Comparison of ENCODE assay signal across 12 cellular contexts in genomic region chr6:146905313-146905712, GRCh38.
DNase-seq lines count a peak whose midpoint lies in the region; ATAC-seq and TF ChIP-seq lines count a peak whose summit lies in the region.
"Had no signal": no experiment of that assay in that cellular context is flagged by ENCODE, and none has a peak within 500 bp of the region (broad histone marks: within the 10 kb centered on the region; RNA-seq: fewer than 3 reads in every experiment).

No MANE protein-coding gene starts in this region.

- no peaks in the 10 kb centered on the region for H3K4me1 Mint-ChIP-seq in natural killer cell
- H3K4me1 Mint-ChIP-seq: activated T-helper 17 cell treated with anti-CD3 and anti-CD28 coated beads, Interleukin-2, amount 50 U/mL, for 72 hours had no signal

- ATAC-seq in HG02885 (IDR thresholded peaks at IDR 0.05; ENCODE audit: poor library complexity, unreplicated experiment) (no peak), natural killer cell (no peak)
- ATAC-seq: activated T-helper 17 cell treated with anti-CD3 and anti-CD28 coated beads, Interleukin-2, amount 50 U/mL, for 72 hours; GM23338 had no signal

- H2BK5ac ChIP-seq in trophoblast cell (ENCODE audit: low read depth, low read length, poor library complexity): no peak overlapping the region

- H3K4me3 ChIP-seq in mammary epithelial cell (replicated peaks in 1 of 3; ENCODE audit: insufficient read depth in 1 of 3, low read depth in 2 of 3, low read length in 3 of 3) (no peak overlapping the region), trophoblast cell (ENCODE audit: low read depth, low read length) (no peak overlapping the region)
- H3K4me3 ChIP-seq: GM23338 had no signal

- H4K8ac ChIP-seq in trophoblast cell (ENCODE audit: low read depth, low read length): no peak overlapping the region

- no peak overlapping the region for H3K27ac ChIP-seq in mammary epithelial cell (ENCODE audit: insufficient read depth, low read depth, low read length)
- no peak overlapping the region for H3K27ac ChIP-seq in trophoblast cell (ENCODE audit: low read depth, low read length)
- H3K27ac ChIP-seq: neutrophil had no signal

- no peak overlapping the region for H3K18ac ChIP-seq in trophoblast cell (ENCODE audit: low read length)

- CTCF ChIA-PET in mammary epithelial cell (lab: Charles Lee; ENCODE audit: low non-redundant PET): no interaction called here

- no peak overlapping the region for H3K23ac ChIP-seq in trophoblast cell (ENCODE audit: low read length)

- no peak overlapping the region for H2BK120ac ChIP-seq in trophoblast cell (ENCODE audit: insufficient read depth, low read length, poor library complexity)

- H4K91ac ChIP-seq in trophoblast cell (ENCODE audit: low read depth, low read length): no peak overlapping the region

- no peak overlapping the region for H3K4me3 Mint-ChIP-seq in natural killer cell
- H3K4me3 Mint-ChIP-seq: activated T-helper 17 cell treated with anti-CD3 and anti-CD28 coated beads, Interleukin-2, amount 50 U/mL, for 72 hours; GM23338 had no signal

- peak; percentile 74 for DNase-seq in Daoy (ENCODE audit: low read depth)
- peak; percentile 69 for DNase-seq in NCI-H2081 treated with DMSO at 0.1 percent for 48 hours (lab: John Stamatoyannopoulos, UW)
- peak; percentile 86 for DNase-seq in mammary epithelial cell
- DNase-seq in trophoblast cell: peak; percentile 92 to 100
- no peak for DNase-seq in NCI-H2107 (lab: John Stamatoyannopoulos, UW)
- DNase-seq in occipital lobe (lab: John Stamatoyannopoulos, UW): no peak
- DNase-seq in natural killer cell: no peak
- DNase-seq: foreskin melanocyte had no signal

- H3K27ac Mint-ChIP-seq in natural killer cell: no peak overlapping the region
- H3K27ac Mint-ChIP-seq: activated T-helper 17 cell treated with anti-CD3 and anti-CD28 coated beads, Interleukin-2, amount 50 U/mL, for 72 hours; GM23338 had no signal

- H2AK5ac ChIP-seq in trophoblast cell (ENCODE audit: low read length): no peak overlapping the region

- H3K9me3 Mint-ChIP-seq in natural killer cell: no peaks in the 10 kb centered on the region
- H3K9me3 Mint-ChIP-seq: activated T-helper 17 cell treated with anti-CD3 and anti-CD28 coated beads, Interleukin-2, amount 50 U/mL, for 72 hours; GM23338 had no signal

- H3K36me3 Mint-ChIP-seq in natural killer cell: no peaks in the 10 kb centered on the region

- no peaks in the 10 kb centered on the region for H3K27me3 ChIP-seq in mammary epithelial cell (ENCODE audit: insufficient read depth, low read length)
- H3K27me3 ChIP-seq in trophoblast cell (ENCODE audit: insufficient read depth, low read length): no peaks in the 10 kb centered on the region
- H3K27me3 ChIP-seq: neutrophil had no signal

- H4K12ac ChIP-seq in trophoblast cell (ENCODE audit: low read depth, low read length): no peak overlapping the region

- no TSS peak for BruUV-seq in mammary epithelial cell (replicated peaks; lab: Mats Ljungman, UMichigan)

- H4K20me1 ChIP-seq in mammary epithelial cell (ENCODE audit: insufficient read depth, low read length): no peaks in the 10 kb centered on the region

- H3K36me3 ChIP-seq in mammary epithelial cell (ENCODE audit: insufficient read depth, low read length) (no peaks in the 10 kb centered on the region), trophoblast cell (ENCODE audit: control insufficient read depth in 1 of 2, insufficient read depth in 2 of 2, low read length in 2 of 2) (no peaks in the 10 kb centered on the region)
- H3K36me3 ChIP-seq: neutrophil had no signal

- H3K9me3 ChIP-seq in mammary epithelial cell (replicated peaks; ENCODE audit: insufficient read depth, low read length): no peaks in the 10 kb centered on the region
- no peaks in the 10 kb centered on the region for H3K9me3 ChIP-seq in trophoblast cell (ENCODE audit: insufficient read depth, low read depth, low read length)
- H3K9me3 ChIP-seq: neutrophil had no signal

- H3K14ac ChIP-seq in trophoblast cell (ENCODE audit: low read length): no peak overlapping the region

- H3K4ac ChIP-seq in trophoblast cell (ENCODE audit: low read depth, low read length): no peak overlapping the region

- in situ Hi-C loops in mammary epithelial cell (cut with MboI; ENCODE audit: low sequenced_read_pairs in 2 of 2): loop anchor here in 1 of 2 donors (10.0 kb wide), 1 partner anchor 299 kb away; the partner anchor contains the start of gene STXBP5

- peaks cover 10% of the 10 kb centered on the region for H3K4me1 ChIP-seq in mammary epithelial cell (ENCODE audit: insufficient read depth, low read length)
- peaks cover 5 to 7% of the 10 kb centered on the region in 2 experiments for H3K4me1 ChIP-seq in trophoblast cell (ENCODE audit: control insufficient read depth in 1 of 2, insufficient read depth in 2 of 2, low read length in 2 of 2)

- H3K27me3 Mint-ChIP-seq in natural killer cell (ENCODE audit: low read depth in 2 of 2): no peaks in the 10 kb centered on the region
- H3K27me3 Mint-ChIP-seq: activated T-helper 17 cell treated with anti-CD3 and anti-CD28 coated beads, Interleukin-2, amount 50 U/mL, for 72 hours had no signal

- H3K79me1 ChIP-seq in trophoblast cell (ENCODE audit: low read length): peaks cover 2% of the 10 kb centered on the region

- no peak overlapping the region for H2AFZ ChIP-seq in mammary epithelial cell (ENCODE audit: low read depth, low read length)
- no peak overlapping the region for H2AFZ ChIP-seq in trophoblast cell (ENCODE audit: insufficient read depth, low read length, poor library complexity)
- H2AFZ ChIP-seq: GM23338 had no signal

- H3K9ac ChIP-seq in mammary epithelial cell (ENCODE audit: insufficient read depth, low read length) (no peak overlapping the region), trophoblast cell (ENCODE audit: low read length) (no peak overlapping the region)

- dilution Hi-C loops in mammary epithelial cell (cut with HindIII; ENCODE audit: low sequenced_read_pairs): no loop called here

- H2BK12ac ChIP-seq in trophoblast cell (ENCODE audit: low read length): no peak overlapping the region

- H3K79me2 ChIP-seq in mammary epithelial cell (ENCODE audit: insufficient read depth, low read length) (no peaks in the 10 kb centered on the region), trophoblast cell (ENCODE audit: control insufficient read depth, insufficient read depth, low read length, poor library complexity) (no peaks in the 10 kb centered on the region)

- TF ChIP-seq CTCF in mammary epithelial cell (conservative IDR thresholded peaks at IDR 0.05 in 1 of 2, IDR thresholded peaks at IDR 0.05 in 1 of 2; ENCODE audit: extremely low read depth in 1 of 2, insufficient read depth in 1 of 2, low read depth in 1 of 2, low read length in 2 of 2): no peak
- TF ChIP-seq CTCF in natural killer cell (IDR thresholded peaks at IDR 0.05): no peak

- intact Hi-C loops in mammary epithelial cell (cut with micrococcal nuclease) (no loop called here), natural killer cell (cut with micrococcal nuclease) (no loop called here)

- H3K4me2 ChIP-seq in mammary epithelial cell (ENCODE audit: insufficient read depth, low read depth, low read length): peak overlapping the region; percentile 28
- no peak overlapping the region for H3K4me2 ChIP-seq in trophoblast cell (ENCODE audit: low read length)
- H3K4me2 ChIP-seq: GM23338 had no signal

Comparison
In these comparisons a context has a peak if more than half of its experiments do, and no peak if none do; other contexts are left out.
1. DNase-seq: peak in Daoy (single experiment), NCI-H2081 treated with DMSO at 0.1 percent for 48 hours (single experiment), mammary epithelial cell (single experiment) and trophoblast cell (2 of 2); none in NCI-H2107 (single experiment), occipital lobe (single experiment) and natural killer cell (single experiment).